ENCODE assay signal across 17 cellular contexts in genomic region chr3:102193255-102193654, GRCh38.
"Had no signal": no experiment of that assay in that cellular context is flagged by ENCODE, and none has a peak within 500 bp of the region (broad histone marks: within the 10 kb centered on the region; RNA-seq: fewer than 3 reads in every experiment).

No MANE protein-coding gene starts in this region.

- H3K9me3 Mint-ChIP-seq: brain; neural crest cell; stimulated activated naive CD8-positive, alpha-beta T cell treated with anti-CD3 and anti-CD28 coated beads, Interleukin-15, Interleukin-2, amounts not matched to agents 100 ng/mL and 50 ng/mL, for 24 hours had no signal

- H3K9me3 ChIP-seq: left lung, ovary, testis, uterus had no signal

- H3K4me3 Mint-ChIP-seq: brain; neural crest cell; stimulated activated naive CD8-positive, alpha-beta T cell treated with anti-CD3 and anti-CD28 coated beads, Interleukin-15, Interleukin-2, amounts not matched to agents 100 ng/mL and 50 ng/mL, for 24 hours had no signal

- H3K27me3 Mint-ChIP-seq: stimulated activated naive CD8-positive, alpha-beta T cell treated with anti-CD3 and anti-CD28 coated beads, Interleukin-15, Interleukin-2, amounts not matched to agents 100 ng/mL and 50 ng/mL, for 24 hours had no signal

- DNase-seq: activated CD4-positive, CD25-positive, alpha-beta regulatory T cell; activated naive CD4-positive, alpha-beta T cell treated with anti-CD3 and anti-CD28 coated beads, Interleukin-2, amount 50 U/mL, for 16 hours; amniotic stem cell; cerebellar nuclear complex; dermis blood vessel endothelial cell; foreskin fibroblast; head of caudate nucleus; left lung; ovary; stimulated activated CD4-positive, alpha-beta T cell treated with anti-CD3 and anti-CD28 coated beads, Interleukin-2, amount 100 ng/mL, for 48 hours; T-helper 2 cell; testis; uterus had no signal

- H3K36me3 Mint-ChIP-seq: brain had no signal

- H3K27me3 ChIP-seq: left lung, ovary, testis, uterus had no signal

- ATAC-seq: esophagus mucosa had no signal

- H3K36me3 ChIP-seq: left lung, ovary, uterus had no signal

- H3K4me1 Mint-ChIP-seq: brain, neural crest cell had no signal

- H3K4me1 ChIP-seq: testis, uterus had no signal

- H3K4me3 ChIP-seq: left lung, ovary, testis, uterus had no signal

- H3K27ac ChIP-seq: ovary, testis, uterus had no signal

- H3K27ac Mint-ChIP-seq: brain; stimulated activated naive CD8-positive, alpha-beta T cell treated with anti-CD3 and anti-CD28 coated beads, Interleukin-15, Interleukin-2, amounts not matched to agents 100 ng/mL and 50 ng/mL, for 24 hours had no signal
